Comparison of ENCODE assay signal across 12 cellular contexts in genomic region chr12:79546461-79547043, GRCh38.
DNase-seq lines count a peak whose midpoint lies in the region; ATAC-seq and TF ChIP-seq lines count a peak whose summit lies in the region.
"Had no signal": no experiment of that assay in that cellular context is flagged by ENCODE, and none has a peak within 500 bp of the region (broad histone marks: within the 10 kb centered on the region; RNA-seq: fewer than 3 reads in every experiment).

No MANE protein-coding gene starts in this region.

- dilution Hi-C loops in mammary epithelial cell (cut with HindIII; ENCODE audit: low sequenced_read_pairs) = no loop called here

- H3K4me3 ChIP-seq in HUES6 (ENCODE audit: low read depth, low read length) = no peak overlapping the region
- H3K4me3 ChIP-seq in mammary epithelial cell (replicated peaks in 1 of 3; ENCODE audit: insufficient read depth in 1 of 3, low read depth in 2 of 3, low read length in 3 of 3) = peak overlapping the region in 1 of 3 experiments; percentile 24
- H3K4me3 ChIP-seq in lower leg skin (ENCODE audit: low read depth, poor library complexity, severe bottlenecking) = no peak overlapping the region
- H3K4me3 ChIP-seq: adrenal gland had no signal

- ATAC-seq in GM18867 (IDR thresholded peaks at IDR 0.05; ENCODE audit: unreplicated experiment) = no peak

- H3K27ac ChIP-seq in HUES6 (ENCODE audit: low read depth, low read length) = peak overlapping the region; percentile 98
- H3K27ac ChIP-seq in mammary epithelial cell (ENCODE audit: insufficient read depth, low read depth, low read length) = peak overlapping the region; percentile 90
- H3K27ac ChIP-seq: adrenal gland had no signal

- H3K4me1 ChIP-seq in HUES6 (ENCODE audit: control insufficient read depth, insufficient read depth, low read length) = peaks cover 43% of the 10 kb centered on the region
- peaks cover 35% of the 10 kb centered on the region for H3K4me1 ChIP-seq in mammary epithelial cell (ENCODE audit: insufficient read depth, low read length)

- no peak for TF ChIP-seq CTCF in mammary epithelial cell (conservative IDR thresholded peaks at IDR 0.05 in 1 of 2, IDR thresholded peaks at IDR 0.05 in 1 of 2; ENCODE audit: extremely low read depth in 1 of 2, insufficient read depth in 1 of 2, low read depth in 1 of 2, low read length in 2 of 2)
- no peak for TF ChIP-seq CTCF in lower leg skin (IDR thresholded peaks at IDR 0.05)

- H3K79me2 ChIP-seq in mammary epithelial cell (ENCODE audit: insufficient read depth, low read length) = no peaks in the 10 kb centered on the region

- in situ Hi-C loops in mammary epithelial cell (cut with MboI; ENCODE audit: low sequenced_read_pairs in 2 of 2) = loop anchor here in 1 of 2 donors (25.0 kb wide), 1 partner anchor 134 kb away; no protein-coding TSS in a partner anchor

- H2AFZ ChIP-seq in mammary epithelial cell (ENCODE audit: low read depth, low read length) = no peak overlapping the region

- H3K27me3 ChIP-seq in HUES6 (ENCODE audit: control insufficient read depth, insufficient read depth, low read length) (no peaks in the 10 kb centered on the region), mammary epithelial cell (ENCODE audit: insufficient read depth, low read length) (no peaks in the 10 kb centered on the region)
- H3K27me3 ChIP-seq: adrenal gland had no signal

- H4K20me1 ChIP-seq in mammary epithelial cell (ENCODE audit: insufficient read depth, low read length) = no peaks in the 10 kb centered on the region

- BruUV-seq in mammary epithelial cell (replicated peaks; lab: Mats Ljungman, UMichigan) = TSS peak; percentile 61

- H3K9me3 ChIP-seq in HUES6 (ENCODE audit: control insufficient read depth, insufficient read depth, low read depth, low read length) (no peaks in the 10 kb centered on the region), mammary epithelial cell (replicated peaks; ENCODE audit: insufficient read depth, low read length) (peaks cover 12% of the 10 kb centered on the region)
- H3K9me3 ChIP-seq: adrenal gland had no signal

- TF ChIP-seq POLR2A in lower leg skin (IDR thresholded peaks at IDR 0.05) = no peak

- H3K9ac ChIP-seq in HUES6 (ENCODE audit: low read length) = peak overlapping the region; percentile 88
- peak overlapping the region; percentile 44 for H3K9ac ChIP-seq in mammary epithelial cell (ENCODE audit: insufficient read depth, low read length)

- peak overlapping the region; percentile 50 for H3K4me2 ChIP-seq in mammary epithelial cell (ENCODE audit: insufficient read depth, low read depth, low read length)

- intact Hi-C loops in mammary epithelial cell (cut with micrococcal nuclease) (loop anchor here (1.0 to 5.0 kb wide), 7 partner anchors 89 to 388 kb away; partner anchors contain the start of gene PPP1R12A), lower leg skin (cut with DNase I; ENCODE audit: low total_unique reads) (no loop called here)

- peak; percentile 93 for DNase-seq in A172 (ENCODE audit: low spot score)
- peak; percentile 41 for DNase-seq in mammary epithelial cell
- DNase-seq in lung microvascular endothelial cell (ENCODE audit: low read depth in 2 of 2) = peak; percentile 23 to 68
- DNase-seq in 8988T = no peak
- no peak for DNase-seq in lower leg skin (ENCODE audit: low spot score in 2 of 2)
- DNase-seq in NCI-H2107 (lab: John Stamatoyannopoulos, UW) = no peak
- DNase-seq: activated CD8-positive, alpha-beta memory T cell treated with anti-CD3 and anti-CD28 coated beads for 24 hours; adrenal gland; DMS79 treated with DMSO at 0.1 percent for 48 hours; NCI-H82 had no signal

- H3K36me3 ChIP-seq in HUES6 (ENCODE audit: control insufficient read depth, insufficient read depth, low read length) (peaks cover 46% of the 10 kb centered on the region), mammary epithelial cell (ENCODE audit: insufficient read depth, low read length) (no peaks in the 10 kb centered on the region)
- H3K36me3 ChIP-seq: adrenal gland had no signal

- WGBS in mammary epithelial cell (ENCODE audit: low coverage, missing lambda C conversion rate) = 25% methylated on average over 5 of the region's 5 CpGs
- WGBS in lower leg skin, 2 donors = 75 to 82% methylated on average over 5 of the region's 5 CpGs

- CTCF ChIA-PET in mammary epithelial cell (lab: Charles Lee; ENCODE audit: low non-redundant PET) = interaction anchor here (0.5 to 1.8 kb wide), 4 partner anchors 38 to 144 kb away, joined by 3 to 9 read pairs (median 6); partner anchors contain the start of gene PAWR

Comparison
In these comparisons a context has a peak if more than half of its experiments do, and no peak if none do; other contexts are left out.
1. DNase-seq: peak in A172 (single experiment), mammary epithelial cell (single experiment) and lung microvascular endothelial cell (2 of 2); none in 8988T (single experiment), lower leg skin (0 of 2) and NCI-H2107 (single experiment).